Comparison of ENCODE assay signal across 8 cellular contexts in genomic region chr1:156583821-156584622, GRCh38. TPM values are rescaled to one million over a fixed set of nuclear protein-coding genes. Genes with fewer than 3 reads are reported as not detected.
DNase-seq lines count a peak whose midpoint lies in the region; ATAC-seq and TF ChIP-seq lines count a peak whose summit lies in the region.

No MANE protein-coding gene starts in this region.

- H3K4me1 ChIP-seq in heart left ventricle (peaks cover 0 to 7% (median 0%) of the 10 kb centered on the region in 12 donors), psoas muscle (peaks cover 3% of the 10 kb centered on the region)

- H3K4me3 ChIP-seq in heart left ventricle = no peak overlapping the region
- no peak overlapping the region for H3K4me3 ChIP-seq in psoas muscle

- peaks cover 28% of the 10 kb centered on the region for H3K4me1 Mint-ChIP-seq in activated naive CD4-positive, alpha-beta T cell treated with anti-CD3 and anti-CD28 coated beads, Interleukin-2, amount 50 U/mL, for 24 hours

- no peak overlapping the region for H3K27ac ChIP-seq in heart left ventricle
- H3K27ac ChIP-seq in psoas muscle = no peak overlapping the region

- H3K9me3 Mint-ChIP-seq in activated naive CD4-positive, alpha-beta T cell treated with anti-CD3 and anti-CD28 coated beads, Interleukin-2, amount 50 U/mL, for 24 hours = no peaks in the 10 kb centered on the region

- peak; percentile 45 for DNase-seq in GF-D8 (lab: John Stamatoyannopoulos, UW)
- peak; percentile 72 for DNase-seq in NCI-H1105 (lab: John Stamatoyannopoulos, UW)
- peak in 4 of 5 donors; percentile 63 to 70 (median 66) for DNase-seq in heart left ventricle
- peak in 1 of 2 donors; percentile 32 for DNase-seq in psoas muscle
- no peak for DNase-seq in cortex of kidney (lab: John Stamatoyannopoulos, UW)

- TF ChIP-seq CTCF in heart left ventricle (IDR thresholded peaks at IDR 0.05) (peak; percentile 86 to 98 (median 93)), psoas muscle (IDR thresholded peaks at IDR 0.05) (peak; percentile 95)

- H3K27me3 ChIP-seq in heart left ventricle (no peaks in the 10 kb centered on the region), psoas muscle (ENCODE audit: insufficient read depth in 3 of 3, low read length in 2 of 3) (no peaks in the 10 kb centered on the region)

- no peaks in the 10 kb centered on the region for H3K36me3 ChIP-seq in heart left ventricle
- no peaks in the 10 kb centered on the region for H3K36me3 ChIP-seq in psoas muscle (ENCODE audit: insufficient read depth in 1 of 2, low read depth in 1 of 2)

- H3K27me3 Mint-ChIP-seq in activated naive CD4-positive, alpha-beta T cell treated with anti-CD3 and anti-CD28 coated beads, Interleukin-2, amount 50 U/mL, for 24 hours = no peaks in the 10 kb centered on the region

- no peaks in the 10 kb centered on the region for H3K36me3 Mint-ChIP-seq in activated naive CD4-positive, alpha-beta T cell treated with anti-CD3 and anti-CD28 coated beads, Interleukin-2, amount 50 U/mL, for 24 hours

- H3K4me3 Mint-ChIP-seq in activated naive CD4-positive, alpha-beta T cell treated with anti-CD3 and anti-CD28 coated beads, Interleukin-2, amount 50 U/mL, for 24 hours = peak overlapping the region; percentile 59

- no peak overlapping the region for H3K27ac Mint-ChIP-seq in activated naive CD4-positive, alpha-beta T cell treated with anti-CD3 and anti-CD28 coated beads, Interleukin-2, amount 50 U/mL, for 24 hours

- no peak for TF ChIP-seq POLR2A in heart left ventricle (IDR thresholded peaks at IDR 0.05)

- peak; percentile 86 for ATAC-seq in SK-N-SH treated with all-trans-retinoic acid at 6 μM for 48 hours
- ATAC-seq in heart left ventricle = peak in 3 of 4 donors; percentile 27 to 55 (median 54)
- peak; percentile 40 to 87 (median 76) for ATAC-seq in psoas muscle
- ATAC-seq in GM21390 (IDR thresholded peaks at IDR 0.05; ENCODE audit: unreplicated experiment) = no peak

- H3K9me3 ChIP-seq in heart left ventricle (no peaks in the 10 kb centered on the region), psoas muscle (no peaks in the 10 kb centered on the region)

- 54 to 58% (median 57%) methylated on average over 20 of the region's 20 CpGs for WGBS in heart left ventricle, 4 donors
- WGBS in psoas muscle, 3 donors = 58 to 60% (median 59%) methylated on average over 20 of the region's 20 CpGs

- intact Hi-C loops in heart left ventricle (cut with DNase I) (loop anchor here (1.0 to 5.0 kb wide), 7 partner anchors 23 to 77 kb away; no protein-coding TSS in a partner anchor), psoas muscle (cut with DNase I) (no loop called here)

TF ChIP-seq in SK-N-SH treated with all-trans-retinoic acid at 6 μM for 48 hours, 23 proteins besides CTCF, POLR2A, EP300 and RAD21:
- no peak for TF ChIP-seq OSR1 (CRISPR knock-in tag; IDR thresholded peaks at IDR 0.05)
- no peak for TF ChIP-seq RARB (CRISPR knock-in tag; IDR thresholded peaks at IDR 0.05)
- TF ChIP-seq ZFP3 (CRISPR knock-in tag; IDR thresholded peaks at IDR 0.05) = no peak
- TF ChIP-seq ZNF565 (CRISPR knock-in tag; conservative IDR thresholded peaks at IDR 0.05; ENCODE audit: low read depth) = no peak
- TF ChIP-seq PPARA (CRISPR knock-in tag; IDR thresholded peaks at IDR 0.05; ENCODE audit: borderline replicate concordance) = no peak
- no peak for TF ChIP-seq PATZ1 (CRISPR knock-in tag; IDR thresholded peaks at IDR 0.05; ENCODE audit: borderline replicate concordance)
- no peak for TF ChIP-seq ZC3H10 (CRISPR knock-in tag; IDR thresholded peaks at IDR 0.05)
- TF ChIP-seq BACH2 (CRISPR knock-in tag; IDR thresholded peaks at IDR 0.05; ENCODE audit: borderline replicate concordance) = no peak
- no peak for TF ChIP-seq CSDC2 (CRISPR knock-in tag; IDR thresholded peaks at IDR 0.05)
- TF ChIP-seq TCF4 (CRISPR knock-in tag; IDR thresholded peaks at IDR 0.05; ENCODE audit: borderline replicate concordance) = no peak
- no peak for TF ChIP-seq GLIS3 (CRISPR knock-in tag; IDR thresholded peaks at IDR 0.05)
- TF ChIP-seq, protein P1, sequence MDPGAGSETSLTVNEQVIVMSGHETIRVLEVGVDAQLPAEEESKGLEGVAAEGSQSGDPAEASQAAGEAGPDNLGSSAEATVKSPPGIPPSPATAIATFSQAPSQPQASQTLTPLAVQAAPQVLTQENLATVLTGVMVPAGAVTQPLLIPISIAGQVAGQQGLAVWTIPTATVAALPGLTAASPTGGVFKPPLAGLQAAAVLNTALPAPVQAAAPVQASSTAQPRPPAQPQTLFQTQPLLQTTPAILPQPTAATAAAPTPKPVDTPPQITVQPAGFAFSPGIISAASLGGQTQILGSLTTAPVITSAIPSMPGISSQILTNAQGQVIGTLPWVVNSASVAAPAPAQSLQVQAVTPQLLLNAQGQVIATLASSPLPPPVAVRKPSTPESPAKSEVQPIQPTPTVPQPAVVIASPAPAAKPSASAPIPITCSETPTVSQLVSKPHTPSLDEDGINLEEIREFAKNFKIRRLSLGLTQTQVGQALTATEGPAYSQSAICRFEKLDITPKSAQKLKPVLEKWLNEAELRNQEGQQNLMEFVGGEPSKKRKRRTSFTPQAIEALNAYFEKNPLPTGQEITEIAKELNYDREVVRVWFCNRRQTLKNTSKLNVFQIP (CRISPR knock-in tag; IDR thresholded peaks at IDR 0.05; ENCODE audit: borderline replicate concordance, low read depth) = no peak

RNA-seq across cellular contexts. Expression of gene TTC24, which starts 4.5 kb away (rescaled TPM):
- total RNA-seq in heart left ventricle (under 1 TPM in 1 of 9 donors, not detected in 8; 0.19 TPM), psoas muscle (under 1 TPM in 1 of 4 donors, not detected in 3; 0.69 TPM)
- polyA plus RNA-seq in heart left ventricle (not detected), psoas muscle (under 1 TPM in 2 of 3 donors, not detected in 1; 0.12 to 0.13 TPM)

RNA-seq across cellular contexts. Expression of gene NAXE, which starts 7.6 kb away (rescaled TPM):
- total RNA-seq in heart left ventricle (100 to 1,000 TPM in 5 of 9 donors, 10 to 100 TPM in 4; 87.4 to 141 (median 111) TPM), psoas muscle (10 to 100 TPM; 44.3 to 77.5 (median 70.8) TPM)
- polyA plus RNA-seq in heart left ventricle (100 to 1,000 TPM in 1 of 2 donors, 10 to 100 TPM in 1; 75.8 to 101 TPM), psoas muscle (10 to 100 TPM; 62.6 to 74.4 (median 67.5) TPM)

RNA-seq across cellular contexts. Expression of gene IQGAP3, which starts 11.7 kb away (rescaled TPM):
- total RNA-seq in heart left ventricle = 1 to 10 TPM in 2 of 9 donors, under 1 TPM in 7; 0.09 to 5.1 (median 0.27) TPM
- under 1 TPM; 0.11 to 0.25 TPM for polyA plus RNA-seq in heart left ventricle
- under 1 TPM; 0.07 to 0.24 (median 0.16) TPM for total RNA-seq in psoas muscle
- under 1 TPM; 0.01 to 0.17 (median 0.04) TPM for polyA plus RNA-seq in psoas muscle

RNA-seq across cellular contexts. Expression of gene GPATCH4, which starts 17.3 kb away (rescaled TPM):
- total RNA-seq in heart left ventricle (10 to 100 TPM in 8 of 9 donors, 1 to 10 TPM in 1; 8.8 to 30.1 (median 12.6) TPM), psoas muscle (10 to 100 TPM; 30.6 to 77.5 (median 69.6) TPM)
- polyA plus RNA-seq in heart left ventricle (10 to 100 TPM; 21.6 to 67.5 TPM), psoas muscle (100 to 1,000 TPM in 2 of 3 donors, 10 to 100 TPM in 1; 55.0 to 110 (median 103) TPM)

RNA-seq across cellular contexts. Expression of gene HAPLN2, which starts 35.2 kb away (rescaled TPM):
- total RNA-seq in heart left ventricle (1 to 10 TPM in 4 of 9 donors, under 1 TPM in 5; 0.52 to 2.4 (median 0.95) TPM), psoas muscle (1 to 10 TPM in 1 of 4 donors, under 1 TPM in 3; 0.28 to 2.2 (median 0.58) TPM)
- polyA plus RNA-seq in heart left ventricle (1 to 10 TPM; 1.2 to 3.0 TPM), psoas muscle (under 1 TPM; 0.56 to 0.79 (median 0.61) TPM)

Comparison
In these comparisons a context has a peak if more than half of its experiments do, and no peak if none do; other contexts are left out.
1. intact Hi-C loops: an anchor here in heart left ventricle (1.0 to 5.0 kb wide); none called in psoas muscle.